Comparison of ENCODE assay signal across 10 cellular contexts in genomic region chr2:24140305-24140704, GRCh38. TPM values are rescaled to one million over a fixed set of nuclear protein-coding genes. Genes with fewer than 3 reads are reported as not detected.
"Had no signal": no experiment of that assay in that cellular context is flagged by ENCODE, and none has a peak within 500 bp of the region (broad histone marks: within the 10 kb centered on the region; RNA-seq: fewer than 3 reads in every experiment).

No MANE protein-coding gene starts in this region.

RNA-seq across cellular contexts. Expression of gene PFN4, which starts 17.2 kb away (rescaled TPM):
- total RNA-seq: esophagus squamous epithelium; frontal cortex; mononuclear cell; naive thymus-derived CD4-positive, alpha-beta T cell; natural killer cell had no signal
- polyA plus RNA-seq: immature natural killer cell; naive thymus-derived CD4-positive, alpha-beta T cell had no signal

RNA-seq across cellular contexts. Expression of gene FAM228A, which starts 34.5 kb away (rescaled TPM):
- total RNA-seq: colonic mucosa, esophagus mucosa had no signal
- polyA plus RNA-seq: hepatocyte; keratinocyte; naive thymus-derived CD4-positive, alpha-beta T cell had no signal
